In genomic region chr22:39148727-39149535, GRCh38 we compare ENCODE assay signal across 8 cellular contexts. TPM values are rescaled to one million over a fixed set of nuclear protein-coding genes. Genes with fewer than 3 reads are reported as not detected.
DNase-seq lines count a peak whose midpoint lies in the region; ATAC-seq and TF ChIP-seq lines count a peak whose summit lies in the region.

No MANE protein-coding gene starts in this region.

- H3K79me2 ChIP-seq in GM23338 (replicated peaks; ENCODE audit: insufficient read depth): no peaks in the 10 kb centered on the region

- H3K36me3 ChIP-seq in GM23338 (ENCODE audit: insufficient read depth) (no peaks in the 10 kb centered on the region), heart right ventricle (peaks cover 0 to 31% (median 0%) of the 10 kb centered on the region in 9 donors)

- no peaks in the 10 kb centered on the region for H3K9me3 Mint-ChIP-seq in GM23338

- H3K27me3 ChIP-seq in GM23338 (ENCODE audit: insufficient read depth): peaks cover 14% of the 10 kb centered on the region
- H3K27me3 ChIP-seq in heart right ventricle: peaks cover 0 to 11% (median 0%) of the 10 kb centered on the region in 7 donors

- H4K20me1 ChIP-seq in GM23338 (replicated peaks; ENCODE audit: insufficient read depth): no peaks in the 10 kb centered on the region

- WGBS in heart right ventricle, 2 donors: 57 to 66% methylated on average over 9 of the region's 9 CpGs

- H3K4me2 ChIP-seq in GM23338: peak overlapping the region; percentile 60

- intact Hi-C loops in heart right ventricle (cut with DNase I): no loop called here

- H3K4me3 Mint-ChIP-seq in GM23338: no peak overlapping the region

- peak; percentile 19 for ATAC-seq in GM23338
- ATAC-seq in heart right ventricle: no peak
- ATAC-seq in HG03108 (IDR thresholded peaks at IDR 0.05; ENCODE audit: unreplicated experiment): no peak
- ATAC-seq in GM21576 (IDR thresholded peaks at IDR 0.05; ENCODE audit: unreplicated experiment): no peak
- no peak for ATAC-seq in GM18858 (IDR thresholded peaks at IDR 0.05; ENCODE audit: unreplicated experiment)

- no peak overlapping the region for H3K4me3 ChIP-seq in GM23338
- H3K4me3 ChIP-seq in heart right ventricle: no peak overlapping the region

- H3F3A ChIP-seq in GM23338 (replicated peaks; ENCODE audit: low read depth): peaks cover 25% of the 10 kb centered on the region

- DNase-seq in GM23338 (ENCODE audit: low spot score) (peak; percentile 83), activated T-cell treated with anti-CD3 and anti-CD28 coated beads for 1 hour (ENCODE audit: low read depth) (peak; percentile 54), heart right ventricle (peak in 1 of 2 donors; percentile 58), SK-N-DZ (ENCODE audit: low spot score) (no peak)
- DNase-seq in stimulated activated CD4-positive, alpha-beta T cell treated with anti-CD3 and anti-CD28 coated beads, Interleukin-1b, Interleukin-23, amount 100 ng/mL, for 48 hours: peak; percentile 51

- H3K27ac Mint-ChIP-seq in GM23338: peak overlapping the region; percentile 72; the same call in 1 of the 2 replicates

- H3K4me1 Mint-ChIP-seq in GM23338: peaks cover 33% of the 10 kb centered on the region

- no peaks in the 10 kb centered on the region for H3K36me3 Mint-ChIP-seq in GM23338 (ENCODE audit: low read depth)

- no peak for TF ChIP-seq CTCF in GM23338 (conservative IDR thresholded peaks at IDR 0.05; ENCODE audit: low read depth in 2 of 2)
- TF ChIP-seq CTCF in heart right ventricle (IDR thresholded peaks at IDR 0.05): no peak

- H3K9me2 ChIP-seq in GM23338 (ENCODE audit: insufficient read depth): no peaks in the 10 kb centered on the region

- H3K9me3 ChIP-seq in heart right ventricle: no peaks in the 10 kb centered on the region

- H3K4me1 ChIP-seq in GM23338 (ENCODE audit: insufficient read depth) (peaks cover 38% of the 10 kb centered on the region), heart right ventricle (peaks cover 14 to 88% (median 75%) of the 10 kb centered on the region in 9 donors)

- no peak overlapping the region for H2AFZ ChIP-seq in GM23338

- H3K27ac ChIP-seq in GM23338 (ENCODE audit: low read depth) (peak overlapping the region; percentile 74; the same call in 1 of the 2 replicates), heart right ventricle (peak overlapping the region in 8 of 10 donors; percentile 31 to 96 (median 66))

- peaks cover 33% of the 10 kb centered on the region for H3K27me3 Mint-ChIP-seq in GM23338 (ENCODE audit: insufficient read depth, low read depth, poor library complexity)

TF ChIP-seq in GM23338, 12 proteins besides CTCF, POLR2A, EP300 and RAD21:
- TF ChIP-seq EZH2phosphoT487 (IDR thresholded peaks at IDR 0.05; ENCODE audit: unreplicated experiment) (no peak), ETS1 (IDR thresholded peaks at IDR 0.05) (no peak), CREB1 (CRISPR knock-in tag; IDR thresholded peaks at IDR 0.05; ENCODE audit: low read depth) (no peak)
TF ChIP-seq in GM23338: peak in this region for 0.

RNA-seq across cellular contexts. Expression of gene CBX7, which starts 3.5 kb away (rescaled TPM):
- 11.5 and 12.7 TPM in 2 replicates for total RNA-seq in GM23338 (2014; rRNA removed; shearing (Covaris generic))
- 2.6 and 2.8 TPM in 2 replicates for polyA plus RNA-seq in GM23338 (2016; fragmentation: Nextera tagmentation; extraction: Ambion mirVana)
- total RNA-seq in heart right ventricle: 10 to 100 TPM; 48.8 to 85.8 (median 76.3) TPM
- polyA plus RNA-seq in heart right ventricle: 10 to 100 TPM; 34.5 to 36.3 TPM
- 0.37 and 1.7 TPM in 2 replicates for polyA plus RNA-seq in SK-N-DZ (2014; cell fraction: cytosol; rRNA removed)
- 1.9 and 11.7 TPM in 2 replicates for polyA plus RNA-seq in SK-N-DZ (2014; cell fraction: nucleus; rRNA removed)

RNA-seq across cellular contexts. Expression of gene APOBEC3H, which starts 51.9 kb away (rescaled TPM):
- not detected in 2 replicates for total RNA-seq in GM23338 (2014; rRNA removed; shearing (Covaris generic))
- polyA plus RNA-seq in GM23338 (2016; fragmentation: Nextera tagmentation; extraction: Ambion mirVana): not detected in 2 replicates
- 1 to 10 TPM in 1 of 10 donors, under 1 TPM in 1, not detected in 8; 0.41 to 1.9 TPM for total RNA-seq in heart right ventricle
- under 1 TPM; 0.06 to 0.80 TPM for polyA plus RNA-seq in heart right ventricle
- polyA plus RNA-seq in SK-N-DZ (2014; cell fraction: cytosol; rRNA removed): not detected in 2 replicates
- polyA plus RNA-seq in SK-N-DZ (2014; cell fraction: nucleus; rRNA removed): not detected in 2 replicates
